8 cellular contexts compared by ENCODE assay signal in the genomic region with DNA sequence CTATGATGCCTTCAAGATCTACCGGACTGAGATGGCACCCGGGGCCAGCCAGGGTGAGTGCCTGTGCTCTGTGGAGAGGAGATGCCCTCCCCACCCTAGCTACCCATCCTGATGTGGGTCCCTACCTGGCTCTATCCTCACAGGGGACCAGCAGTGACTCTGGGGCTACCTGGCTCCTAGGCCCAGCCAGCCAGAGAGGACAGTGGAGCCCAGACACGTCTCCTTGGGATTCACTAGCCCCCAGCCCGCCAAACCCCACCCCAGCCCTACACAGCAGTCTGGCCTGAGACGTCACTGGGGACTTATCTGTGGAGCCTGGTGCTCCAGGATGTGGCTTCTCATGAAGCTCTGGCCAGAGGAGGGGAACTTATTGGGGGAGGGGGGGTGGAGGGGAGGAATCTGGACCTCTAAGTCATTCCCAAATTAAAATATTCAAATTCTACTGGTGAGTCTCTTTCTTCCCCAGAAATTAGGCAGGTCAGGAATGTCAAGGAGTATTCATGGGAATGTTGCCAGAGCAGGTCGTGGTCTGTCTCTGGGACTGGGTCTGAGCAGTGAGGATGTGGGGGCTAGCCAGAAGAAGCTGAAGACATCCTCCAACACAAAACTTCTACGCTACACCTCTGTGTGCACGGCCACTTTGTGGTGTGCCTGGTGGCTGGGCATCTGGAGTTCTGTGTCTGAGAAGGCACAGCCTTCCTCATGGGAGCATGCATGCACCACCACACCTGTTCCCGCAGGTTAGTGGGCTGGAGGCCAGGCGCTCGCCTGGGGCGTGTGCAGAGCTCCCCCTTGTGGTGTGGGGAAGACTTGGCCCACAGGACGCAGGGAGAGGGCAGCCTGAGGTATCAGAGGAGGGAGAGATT. TPM values are rescaled to one million over a fixed set of nuclear protein-coding genes. Genes with fewer than 3 reads are reported as not detected.
A peak's percentile ranks its signal among the peaks of the same experiment; 100 is the strongest.
DNase-seq lines count a peak whose midpoint lies in the region; ATAC-seq, FAIRE-seq and TF ChIP-seq lines count a peak whose summit lies in the region.

No MANE protein-coding gene starts in this region.

- H3K9me3 Mint-ChIP-seq in endothelial cell (ENCODE audit: unreplicated experiment) (no peaks in the 10 kb centered on the region), nephron (no peaks in the 10 kb centered on the region)

- H3K27ac ChIP-seq in substantia nigra (ENCODE audit: low read depth, low read length, poor library complexity, severe bottlenecking): peak overlapping the region; percentile 98

- no peak overlapping the region for H3K4me3 ChIP-seq in AG04449 (ENCODE audit: low read depth, low read length)

- FAIRE-seq in RCC 7860 (lab: Jason Lieb, UNC): no peak

- CTCF ChIA-PET in AG04449 (lab: Yijun Ruan, JAX): interaction anchor here (0.6 to 10.9 kb wide), 37 partner anchors 7 to 258 kb away, joined by 3 to 303 read pairs (median 5); a partner anchor contains a TSS

- H3K4me3 Mint-ChIP-seq in endothelial cell (ENCODE audit: unreplicated experiment): no peak overlapping the region
- H3K4me3 Mint-ChIP-seq in nephron: no peak overlapping the region

- POLR2A ChIA-PET in AG04449 (lab: Yijun Ruan, JAX): interaction anchor here (1.5 kb wide), 1 partner anchor 53 kb away, joined by 9 read pairs; no protein-coding TSS in a partner anchor

- no peak for DNase-seq in AG04449 (ENCODE audit: low read depth, low spot score)
- DNase-seq in NCI-H345 treated with DMSO at 0.1 percent for 48 hours (lab: John Stamatoyannopoulos, UW; ENCODE audit: unreplicated experiment): peak; percentile 27
- peak; percentile 83 for DNase-seq in activated CD8-positive, alpha-beta memory T cell treated with anti-CD3 and anti-CD28 coated beads for 24 hours
- DNase-seq in endothelial cell (ENCODE audit: low spot score): peak; percentile 68
- DNase-seq in substantia nigra (lab: John Stamatoyannopoulos, UW): peak in 34 of 49 donors; percentile 8 to 59 (median 40)
- DNase-seq in RCC 7860 (ENCODE audit: low spot score): no peak

- TF ChIP-seq CTCF in AG04449 (IDR thresholded peaks at IDR 0.05; ENCODE audit: insufficient read depth, low read length, missing control alignments): peak; percentile 98
- peak; percentile 76 for TF ChIP-seq CTCF in endothelial cell (IDR thresholded peaks at IDR 0.05; ENCODE audit: unreplicated experiment)
- TF ChIP-seq CTCF in nephron (IDR thresholded peaks at IDR 0.05; ENCODE audit: unreplicated experiment in 3 of 3): peak; percentile 65 to 72 (median 69)

- H3K27ac Mint-ChIP-seq in endothelial cell (ENCODE audit: unreplicated experiment): no peak overlapping the region
- no peak overlapping the region for H3K27ac Mint-ChIP-seq in nephron

- peaks cover 6% of the 10 kb centered on the region for H3K36me3 Mint-ChIP-seq in endothelial cell (ENCODE audit: low read depth, unreplicated experiment)
- H3K36me3 Mint-ChIP-seq in nephron (ENCODE audit: low read depth): no peaks in the 10 kb centered on the region

- ATAC-seq in GM18867 (IDR thresholded peaks at IDR 0.05; ENCODE audit: unreplicated experiment): peak; percentile 55

- H3K27me3 Mint-ChIP-seq in endothelial cell (ENCODE audit: unreplicated experiment) (peaks cover 5% of the 10 kb centered on the region), nephron (ENCODE audit: low read depth) (peaks cover 26% of the 10 kb centered on the region)

- H3K4me1 Mint-ChIP-seq in endothelial cell (ENCODE audit: unreplicated experiment) (peaks cover 24% of the 10 kb centered on the region), nephron (peaks cover 17% of the 10 kb centered on the region)

RNA-seq across cellular contexts. Expression of a gene that starts 2.7 kb away (rescaled TPM):
- total RNA-seq in endothelial cell (ENCODE audit: unreplicated experiment): 0.26 TPM

RNA-seq across cellular contexts. Expression of a gene that starts 7.0 kb away (rescaled TPM):
- total RNA-seq in endothelial cell (ENCODE audit: unreplicated experiment): not detected

RNA-seq across cellular contexts. Expression of a gene that starts 14.6 kb away (rescaled TPM):
- total RNA-seq in endothelial cell (ENCODE audit: unreplicated experiment): 17.8 TPM

RNA-seq across cellular contexts. Expression of a gene that starts 26.9 kb away (rescaled TPM):
- total RNA-seq in endothelial cell (ENCODE audit: unreplicated experiment): 35.3 TPM

RNA-seq across cellular contexts. Expression of a gene that starts 28.5 kb away (rescaled TPM):
- total RNA-seq in endothelial cell (ENCODE audit: unreplicated experiment): 1.6 TPM

Comparison
In these comparisons a context has a peak if more than half of its experiments do, and no peak if none do; other contexts are left out.
1. DNase-seq: peak in NCI-H345 treated with DMSO at 0.1 percent for 48 hours (single experiment), activated CD8-positive, alpha-beta memory T cell treated with anti-CD3 and anti-CD28 coated beads for 24 hours (single experiment), endothelial cell (single experiment) and substantia nigra (34 of 49); none in AG04449 (single experiment) and RCC 7860 (single experiment).
2. Peak in every context shown above with its lines, with median percentiles within 50 percentile points of each other: CTCF ChIP-seq.